In the genomic region with DNA sequence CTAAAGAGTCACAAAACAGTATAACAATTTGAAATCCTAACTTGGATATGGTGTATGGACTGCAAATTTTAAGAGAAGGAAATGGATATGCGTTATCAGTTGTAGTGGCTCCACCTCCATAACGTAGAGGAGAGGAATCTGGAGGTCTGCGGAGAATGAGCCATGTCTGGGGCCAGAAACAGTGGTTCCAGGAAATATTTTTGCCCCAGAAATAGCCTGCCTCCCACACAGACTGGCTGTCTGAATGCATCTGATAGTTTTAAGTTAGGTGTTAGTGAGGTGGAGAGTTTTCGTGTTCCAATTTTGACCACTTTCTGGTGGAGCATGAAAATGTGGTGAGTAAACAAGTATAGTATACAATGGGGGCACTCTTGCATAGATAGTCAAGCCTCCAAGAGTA, we compare ENCODE assay signal across 1 cellular context.
TF ChIP-seq lines count a peak whose summit lies in the region.

No MANE protein-coding gene starts in this region.

TF ChIP-seq in K562, 482 proteins besides CTCF, POLR2A, EP300 and RAD21 (continued from another document and continues in another):
- TF ChIP-seq, protein P1, sequence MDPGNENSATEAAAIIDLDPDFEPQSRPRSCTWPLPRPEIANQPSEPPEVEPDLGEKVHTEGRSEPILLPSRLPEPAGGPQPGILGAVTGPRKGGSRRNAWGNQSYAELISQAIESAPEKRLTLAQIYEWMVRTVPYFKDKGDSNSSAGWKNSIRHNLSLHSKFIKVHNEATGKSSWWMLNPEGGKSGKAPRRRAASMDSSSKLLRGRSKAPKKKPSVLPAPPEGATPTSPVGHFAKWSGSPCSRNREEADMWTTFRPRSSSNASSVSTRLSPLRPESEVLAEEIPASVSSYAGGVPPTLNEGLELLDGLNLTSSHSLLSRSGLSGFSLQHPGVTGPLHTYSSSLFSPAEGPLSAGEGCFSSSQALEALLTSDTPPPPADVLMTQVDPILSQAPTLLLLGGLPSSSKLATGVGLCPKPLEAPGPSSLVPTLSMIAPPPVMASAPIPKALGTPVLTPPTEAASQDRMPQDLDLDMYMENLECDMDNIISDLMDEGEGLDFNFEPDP (CRISPR knock-in tag; IDR thresholded peaks at IDR 0.05), result no peak
- TF ChIP-seq MYNN (IDR thresholded peaks at IDR 0.05) (no peak), MYNN (CRISPR knock-in tag; IDR thresholded peaks at IDR 0.05) (no peak), NR1H2 (CRISPR knock-in tag; IDR thresholded peaks at IDR 0.05) (no peak), RBM17 (IDR thresholded peaks at IDR 0.05; ENCODE audit: borderline replicate concordance, low read depth, low read length) (no peak), PHTF2 (CRISPR knock-in tag; IDR thresholded peaks at IDR 0.05) (no peak), RBM15 (IDR thresholded peaks at IDR 0.05; ENCODE audit: insufficient read depth, low read length) (no peak), ZNF24 (IDR thresholded peaks at IDR 0.05) (no peak), NCOA6 (IDR thresholded peaks at IDR 0.05) (no peak), TBP (optimal IDR thresholded peaks at IDR 0.05; ENCODE audit: low read depth, low read length) (no peak), ZC3H11A (IDR thresholded peaks at IDR 0.05; ENCODE audit: low read depth, low read length) (no peak), NFYB (IDR thresholded peaks at IDR 0.05; ENCODE audit: extremely low read depth, insufficient read length) (no peak), HSF4 (CRISPR knock-in tag; IDR thresholded peaks at IDR 0.05; ENCODE audit: borderline replicate concordance) (no peak), BHLHE40 (IDR thresholded peaks at IDR 0.05; ENCODE audit: low read length) (no peak), RBFOX2 (IDR thresholded peaks at IDR 0.05; ENCODE audit: low read depth, low read length) (no peak), HCFC1 (IDR thresholded peaks at IDR 0.05; ENCODE audit: low read depth, low read length) (no peak), LEF1 (IDR thresholded peaks at IDR 0.05) (no peak), CBFA2T2 (conservative IDR thresholded peaks at IDR 0.05) (peak; percentile 52), COPS2 (conservative IDR thresholded peaks at IDR 0.05) (no peak), MEF2D (tag; conservative IDR thresholded peaks at IDR 0.05; ENCODE audit: low read depth) (peak; percentile 76), FUS (optimal IDR thresholded peaks at IDR 0.05; ENCODE audit: low read depth, low read length) (no peak), ERF (CRISPR knock-in tag; IDR thresholded peaks at IDR 0.05) (peak; percentile 66; the same call in 1 of the 2 replicates), TAF7 (tag; IDR thresholded peaks at IDR 0.05) (no peak), MCM3 (IDR thresholded peaks at IDR 0.05) (no peak), ZNF133 (CRISPR knock-in tag; IDR thresholded peaks at IDR 0.05) (no peak), ZEB2 (IDR thresholded peaks at IDR 0.05) (no peak), BCL6 (CRISPR knock-in tag; IDR thresholded peaks at IDR 0.05) (no peak), SMARCB1 (IDR thresholded peaks at IDR 0.05; ENCODE audit: insufficient read length, low read depth) (no peak), DIDO1 (tag; IDR thresholded peaks at IDR 0.05; ENCODE audit: low read depth) (no peak), TCF7L2 (IDR thresholded peaks at IDR 0.05; ENCODE audit: low read depth, low read length) (no peak), RFX7 (CRISPR knock-in tag; IDR thresholded peaks at IDR 0.05) (no peak), ZNF57 (CRISPR knock-in tag; IDR thresholded peaks at IDR 0.05) (no peak), EHMT2 (IDR thresholded peaks at IDR 0.05) (no peak), SAFB2 (IDR thresholded peaks at IDR 0.05; ENCODE audit: borderline replicate concordance, low read depth, low read length, severe bottlenecking) (no peak), KLF10 (CRISPR knock-in tag; IDR thresholded peaks at IDR 0.05) (no peak), ADNP (tag; IDR thresholded peaks at IDR 0.05) (0 out of 2 replicates have a peak, but pooled peaks have one; percentile 16), ZKSCAN8 (CRISPR knock-in tag; IDR thresholded peaks at IDR 0.05) (no peak), CBX8 (IDR thresholded peaks at IDR 0.05; ENCODE audit: borderline replicate concordance, extremely low read depth, low read depth, low read length, poor library complexity, severe bottlenecking) (no peak), CSDE1 (IDR thresholded peaks at IDR 0.05) (no peak), C11orf30 (IDR thresholded peaks at IDR 0.05; ENCODE audit: low read depth) (no peak), PTRF (tag; IDR thresholded peaks at IDR 0.05) (no peak), HNRNPLL (IDR thresholded peaks at IDR 0.05; ENCODE audit: low read depth, low read length, poor library complexity, severe bottlenecking) (peak; percentile 65), ZNF41 (CRISPR knock-in tag; conservative IDR thresholded peaks at IDR 0.05) (no peak), JUND (IDR thresholded peaks at IDR 0.05; ENCODE audit: borderline replicate concordance, low read depth, low read length) (peak; percentile 57), JUND (tag; IDR thresholded peaks at IDR 0.05; ENCODE audit: borderline replicate concordance, low read depth, low read length) (no peak; the same call in 2 of the 3 replicates), ESRRB (CRISPR knock-in tag; IDR thresholded peaks at IDR 0.05; ENCODE audit: borderline replicate concordance) (no peak), CBX3 (IDR thresholded peaks at IDR 0.05; ENCODE audit: borderline replicate concordance in 1 of 2, low read length in 2 of 2) (0 out of 3 replicates have a peak, but pooled peaks of 1 of the 2 experiments have one; percentile 44), NR2C2 (CRISPR knock-in tag; IDR thresholded peaks at IDR 0.05) (no peak), NR2C2 (tag; IDR thresholded peaks at IDR 0.05) (no peak), CEBPG (CRISPR knock-in tag; IDR thresholded peaks at IDR 0.05) (no peak), CEBPG (tag; conservative IDR thresholded peaks at IDR 0.05 in 1 of 2, IDR thresholded peaks at IDR 0.05 in 1 of 2) (no peak), RBM22 (IDR thresholded peaks at IDR 0.05; ENCODE audit: low read depth, low read length, poor library complexity, severe bottlenecking) (no peak)
- TF ChIP-seq, protein P2, sequence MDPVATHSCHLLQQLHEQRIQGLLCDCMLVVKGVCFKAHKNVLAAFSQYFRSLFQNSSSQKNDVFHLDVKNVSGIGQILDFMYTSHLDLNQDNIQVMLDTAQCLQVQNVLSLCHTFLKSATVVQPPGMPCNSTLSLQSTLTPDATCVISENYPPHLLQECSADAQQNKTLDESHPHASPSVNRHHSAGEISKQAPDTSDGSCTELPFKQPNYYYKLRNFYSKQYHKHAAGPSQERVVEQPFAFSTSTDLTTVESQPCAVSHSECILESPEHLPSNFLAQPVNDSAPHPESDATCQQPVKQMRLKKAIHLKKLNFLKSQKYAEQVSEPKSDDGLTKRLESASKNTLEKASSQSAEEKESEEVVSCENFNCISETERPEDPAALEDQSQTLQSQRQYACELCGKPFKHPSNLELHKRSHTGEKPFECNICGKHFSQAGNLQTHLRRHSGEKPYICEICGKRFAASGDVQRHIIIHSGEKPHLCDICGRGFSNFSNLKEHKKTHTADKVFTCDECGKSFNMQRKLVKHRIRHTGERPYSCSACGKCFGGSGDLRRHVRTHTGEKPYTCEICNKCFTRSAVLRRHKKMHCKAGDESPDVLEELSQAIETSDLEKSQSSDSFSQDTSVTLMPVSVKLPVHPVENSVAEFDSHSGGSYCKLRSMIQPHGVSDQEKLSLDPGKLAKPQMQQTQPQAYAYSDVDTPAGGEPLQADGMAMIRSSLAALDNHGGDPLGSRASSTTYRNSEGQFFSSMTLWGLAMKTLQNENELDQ (CRISPR knock-in tag; IDR thresholded peaks at IDR 0.05; ENCODE audit: borderline replicate concordance), result no peak
- TF ChIP-seq, protein P3, sequence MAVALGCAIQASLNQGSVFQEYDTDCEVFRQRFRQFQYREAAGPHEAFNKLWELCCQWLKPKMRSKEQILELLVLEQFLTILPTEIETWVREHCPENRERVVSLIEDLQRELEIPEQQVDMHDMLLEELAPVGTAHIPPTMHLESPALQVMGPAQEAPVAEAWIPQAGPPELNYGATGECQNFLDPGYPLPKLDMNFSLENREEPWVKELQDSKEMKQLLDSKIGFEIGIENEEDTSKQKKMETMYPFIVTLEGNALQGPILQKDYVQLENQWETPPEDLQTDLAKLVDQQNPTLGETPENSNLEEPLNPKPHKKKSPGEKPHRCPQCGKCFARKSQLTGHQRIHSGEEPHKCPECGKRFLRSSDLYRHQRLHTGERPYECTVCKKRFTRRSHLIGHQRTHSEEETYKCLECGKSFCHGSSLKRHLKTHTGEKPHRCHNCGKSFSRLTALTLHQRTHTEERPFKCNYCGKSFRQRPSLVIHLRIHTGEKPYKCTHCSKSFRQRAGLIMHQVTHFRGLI (CRISPR knock-in tag; IDR thresholded peaks at IDR 0.05), result no peak
- TF ChIP-seq, protein P4, sequence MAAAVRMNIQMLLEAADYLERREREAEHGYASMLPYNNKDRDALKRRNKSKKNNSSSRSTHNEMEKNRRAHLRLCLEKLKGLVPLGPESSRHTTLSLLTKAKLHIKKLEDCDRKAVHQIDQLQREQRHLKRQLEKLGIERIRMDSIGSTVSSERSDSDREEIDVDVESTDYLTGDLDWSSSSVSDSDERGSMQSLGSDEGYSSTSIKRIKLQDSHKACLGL (CRISPR knock-in tag; IDR thresholded peaks at IDR 0.05; ENCODE audit: borderline replicate concordance, poor library complexity, severe bottlenecking), result no peak
- TF ChIP-seq, protein P5, sequence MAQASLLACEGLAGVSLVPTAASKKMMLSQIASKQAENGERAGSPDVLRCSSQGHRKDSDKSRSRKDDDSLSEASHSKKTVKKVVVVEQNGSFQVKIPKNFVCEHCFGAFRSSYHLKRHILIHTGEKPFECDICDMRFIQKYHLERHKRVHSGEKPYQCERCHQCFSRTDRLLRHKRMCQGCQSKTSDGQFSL (CRISPR knock-in tag; IDR thresholded peaks at IDR 0.05), result no peak
- TF ChIP-seq, protein P5 (tag; IDR thresholded peaks at IDR 0.05), result no peak
- TF ChIP-seq, protein P6, sequence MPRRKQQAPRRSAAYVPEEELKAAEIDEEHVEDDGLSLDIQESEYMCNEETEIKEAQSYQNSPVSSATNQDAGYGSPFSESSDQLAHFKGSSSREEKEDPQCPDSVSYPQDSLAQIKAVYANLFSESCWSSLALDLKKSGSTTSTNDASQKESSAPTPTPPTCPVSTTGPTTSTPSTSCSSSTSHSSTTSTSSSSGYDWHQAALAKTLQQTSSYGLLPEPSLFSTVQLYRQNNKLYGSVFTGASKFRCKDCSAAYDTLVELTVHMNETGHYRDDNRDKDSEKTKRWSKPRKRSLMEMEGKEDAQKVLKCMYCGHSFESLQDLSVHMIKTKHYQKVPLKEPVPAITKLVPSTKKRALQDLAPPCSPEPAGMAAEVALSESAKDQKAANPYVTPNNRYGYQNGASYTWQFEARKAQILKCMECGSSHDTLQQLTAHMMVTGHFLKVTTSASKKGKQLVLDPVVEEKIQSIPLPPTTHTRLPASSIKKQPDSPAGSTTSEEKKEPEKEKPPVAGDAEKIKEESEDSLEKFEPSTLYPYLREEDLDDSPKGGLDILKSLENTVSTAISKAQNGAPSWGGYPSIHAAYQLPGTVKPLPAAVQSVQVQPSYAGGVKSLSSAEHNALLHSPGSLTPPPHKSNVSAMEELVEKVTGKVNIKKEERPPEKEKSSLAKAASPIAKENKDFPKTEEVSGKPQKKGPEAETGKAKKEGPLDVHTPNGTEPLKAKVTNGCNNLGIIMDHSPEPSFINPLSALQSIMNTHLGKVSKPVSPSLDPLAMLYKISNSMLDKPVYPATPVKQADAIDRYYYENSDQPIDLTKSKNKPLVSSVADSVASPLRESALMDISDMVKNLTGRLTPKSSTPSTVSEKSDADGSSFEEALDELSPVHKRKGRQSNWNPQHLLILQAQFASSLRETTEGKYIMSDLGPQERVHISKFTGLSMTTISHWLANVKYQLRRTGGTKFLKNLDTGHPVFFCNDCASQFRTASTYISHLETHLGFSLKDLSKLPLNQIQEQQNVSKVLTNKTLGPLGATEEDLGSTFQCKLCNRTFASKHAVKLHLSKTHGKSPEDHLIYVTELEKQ (CRISPR knock-in tag; IDR thresholded peaks at IDR 0.05), result no peak
- TF ChIP-seq, protein P7, sequence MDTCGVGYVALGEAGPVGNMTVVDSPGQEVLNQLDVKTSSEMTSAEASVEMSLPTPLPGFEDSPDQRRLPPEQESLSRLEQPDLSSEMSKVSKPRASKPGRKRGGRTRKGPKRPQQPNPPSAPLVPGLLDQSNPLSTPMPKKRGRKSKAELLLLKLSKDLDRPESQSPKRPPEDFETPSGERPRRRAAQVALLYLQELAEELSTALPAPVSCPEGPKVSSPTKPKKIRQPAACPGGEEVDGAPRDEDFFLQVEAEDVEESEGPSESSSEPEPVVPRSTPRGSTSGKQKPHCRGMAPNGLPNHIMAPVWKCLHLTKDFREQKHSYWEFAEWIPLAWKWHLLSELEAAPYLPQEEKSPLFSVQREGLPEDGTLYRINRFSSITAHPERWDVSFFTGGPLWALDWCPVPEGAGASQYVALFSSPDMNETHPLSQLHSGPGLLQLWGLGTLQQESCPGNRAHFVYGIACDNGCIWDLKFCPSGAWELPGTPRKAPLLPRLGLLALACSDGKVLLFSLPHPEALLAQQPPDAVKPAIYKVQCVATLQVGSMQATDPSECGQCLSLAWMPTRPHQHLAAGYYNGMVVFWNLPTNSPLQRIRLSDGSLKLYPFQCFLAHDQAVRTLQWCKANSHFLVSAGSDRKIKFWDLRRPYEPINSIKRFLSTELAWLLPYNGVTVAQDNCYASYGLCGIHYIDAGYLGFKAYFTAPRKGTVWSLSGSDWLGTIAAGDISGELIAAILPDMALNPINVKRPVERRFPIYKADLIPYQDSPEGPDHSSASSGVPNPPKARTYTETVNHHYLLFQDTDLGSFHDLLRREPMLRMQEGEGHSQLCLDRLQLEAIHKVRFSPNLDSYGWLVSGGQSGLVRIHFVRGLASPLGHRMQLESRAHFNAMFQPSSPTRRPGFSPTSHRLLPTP (IDR thresholded peaks at IDR 0.05; ENCODE audit: borderline replicate concordance, extremely low read depth, insufficient read length), result no peak
- TF ChIP-seq, protein P8, sequence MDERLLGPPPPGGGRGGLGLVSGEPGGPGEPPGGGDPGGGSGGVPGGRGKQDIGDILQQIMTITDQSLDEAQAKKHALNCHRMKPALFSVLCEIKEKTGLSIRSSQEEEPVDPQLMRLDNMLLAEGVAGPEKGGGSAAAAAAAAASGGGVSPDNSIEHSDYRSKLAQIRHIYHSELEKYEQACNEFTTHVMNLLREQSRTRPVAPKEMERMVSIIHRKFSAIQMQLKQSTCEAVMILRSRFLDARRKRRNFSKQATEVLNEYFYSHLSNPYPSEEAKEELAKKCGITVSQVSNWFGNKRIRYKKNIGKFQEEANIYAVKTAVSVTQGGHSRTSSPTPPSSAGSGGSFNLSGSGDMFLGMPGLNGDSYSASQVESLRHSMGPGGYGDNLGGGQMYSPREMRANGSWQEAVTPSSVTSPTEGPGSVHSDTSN (CRISPR knock-in tag; IDR thresholded peaks at IDR 0.05; ENCODE audit: low read depth), result no peak
- TF ChIP-seq, protein P8 (tag; conservative IDR thresholded peaks at IDR 0.05; ENCODE audit: low read depth), result no peak
